26 cellular contexts compared by ENCODE assay signal in the genomic region with DNA sequence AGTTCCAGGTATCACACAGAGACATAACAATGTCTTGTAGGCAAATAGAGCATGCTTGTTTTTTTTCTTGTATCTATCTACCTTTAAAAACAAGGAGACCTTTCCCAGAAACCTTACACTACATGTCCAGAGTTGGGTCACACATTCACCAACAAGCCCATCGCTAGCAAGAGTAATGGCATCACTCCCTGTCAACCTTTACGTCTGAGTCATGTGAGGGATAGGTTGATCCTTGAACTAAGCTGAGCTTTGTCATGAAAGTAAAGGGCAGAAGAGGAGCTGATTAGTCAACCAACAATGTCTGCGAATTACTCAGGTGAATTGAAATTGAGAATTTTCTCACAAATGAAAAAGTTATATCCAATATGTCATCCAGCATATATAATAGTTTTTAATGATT.
"Had no signal": no experiment of that assay in that cellular context is flagged by ENCODE, and none has a peak within 500 bp of the region (broad histone marks: within the 10 kb centered on the region; RNA-seq: fewer than 3 reads in every experiment).

No MANE protein-coding gene starts in this region.

- H3K36me3 ChIP-seq: ascending aorta, esophagus muscularis mucosa, ovary, transverse colon had no signal

- H3K4me3 ChIP-seq: ascending aorta, esophagus muscularis mucosa, ovary, skin epidermis, transverse colon had no signal

- H3K9me3 ChIP-seq: ascending aorta, esophagus muscularis mucosa, ovary, testis, transverse colon had no signal

- DNase-seq: activated CD4-positive, alpha-beta memory T cell treated with anti-CD3 and anti-CD28 coated beads for 36 hours; activated CD4-positive, alpha-beta T cell treated with anti-CD3 and anti-CD28 coated beads, Interleukin-2, amount 10 ng/mL, durations not matched to agents 24 days and 14 days; activated CD8-positive, alpha-beta memory T cell treated with anti-CD3 and anti-CD28 coated beads, Interleukin-2, amount 50 U/mL, for 4 hours; activated effector memory CD4-positive, alpha-beta T cell treated with anti-CD3 and anti-CD28 coated beads, Interleukin-2, amount 50 U/mL, for 16 hours; activated naive CD4-positive, alpha-beta T cell treated with anti-CD3 and anti-CD28 coated beads, Interleukin-2, amount 10 ng/mL, durations not matched to agents 7 days and 5 days; activated naive CD8-positive, alpha-beta T cell treated with anti-CD3 and anti-CD28 coated beads, Interleukin-2, amount 10 ng/mL, durations not matched to agents 7 days and 5 days; activated T-cell treated with anti-CD3 and anti-CD28 coated beads, Interleukin-2, amount 50 U/mL, for 1 hour; caudate nucleus; cortex of kidney; effector memory CD8-positive, alpha-beta T cell; foreskin melanocyte; left colon; naive B cell; ovary; retina; stimulated activated CD4-positive, alpha-beta T cell treated with anti-CD3 and anti-CD28 coated beads, Interleukin-12 subunit alpha, Interleukin-12 subunit beta, amount 100 ng/mL, for 4 hours; stimulated activated CD4-positive, alpha-beta T cell treated with anti-CD3 and anti-CD28 coated beads, Interleukin-4, amount 100 ng/mL, for 1 hour; stimulated activated naive CD8-positive, alpha-beta T cell treated with anti-CD3 and anti-CD28 coated beads, Interleukin-15, Interleukin-2, amounts not matched to agents 100 U/mL and 50 U/mL, for 24 hours; T-helper 9 cell; testis; transverse colon had no signal

- H3K4me1 ChIP-seq: ascending aorta, esophagus muscularis mucosa, testis, transverse colon had no signal

- H3K27ac ChIP-seq: ascending aorta, esophagus muscularis mucosa, ovary, skin epidermis, testis, transverse colon, VCaP had no signal

- H3K27me3 ChIP-seq: ascending aorta, esophagus muscularis mucosa, ovary, testis, transverse colon had no signal

- ATAC-seq: effector memory CD8-positive, alpha-beta T cell; left colon; sciatic nerve; stimulated activated naive CD8-positive, alpha-beta T cell treated with anti-CD3 and anti-CD28 coated beads, Interleukin-15, Interleukin-2, amounts not matched to agents 100 U/mL and 50 U/mL, for 24 hours had no signal
